32 cellular contexts compared by ENCODE assay signal in genomic region chr19:15825753-15826152, GRCh38. TPM values are rescaled to one million over a fixed set of nuclear protein-coding genes. Genes with fewer than 3 reads are reported as not detected.
"Had no signal": no experiment of that assay in that cellular context is flagged by ENCODE, and none has a peak within 500 bp of the region (broad histone marks: within the 10 kb centered on the region; RNA-seq: fewer than 3 reads in every experiment).

No MANE protein-coding gene starts in this region.

- H3K36me3 Mint-ChIP-seq: stimulated activated effector memory CD8-positive, alpha-beta T cell treated with anti-CD3 and anti-CD28 coated beads, Interleukin-12 subunit alpha, Interleukin-12 subunit beta, amount 100 ng/mL, for 72 hours; stimulated activated memory B cell treated with anti-CD40 and anti-IgM and Interleukin-4, amounts not matched to agents 10 μg/mL and 1 μg/mL and 100 μg/mL, for 72 hours; stimulated activated naive B cell treated with anti-CD40 and anti-IgM and Interleukin-4, amounts not matched to agents 10 μg/mL and 1 μg/mL and 100 μg/mL, for 72 hours; type B pancreatic cell had no signal

- H3K4me1 ChIP-seq: suprapubic skin, testis, thyroid gland, tibial artery, tibial nerve, upper lobe of left lung, upper lobe of right lung, uterus, vagina had no signal

- H3K4me3 ChIP-seq: stomach, suprapubic skin, testis, thoracic aorta, thyroid gland, tibial artery, tibial nerve, transverse colon, upper lobe of left lung, upper lobe of right lung, uterus, vagina had no signal

- H3K4me1 Mint-ChIP-seq: stimulated activated effector memory CD8-positive, alpha-beta T cell treated with anti-CD3 and anti-CD28 coated beads, Interleukin-12 subunit alpha, Interleukin-12 subunit beta, amount 100 ng/mL, for 72 hours; stimulated activated memory B cell treated with anti-CD40 and anti-IgM and Interleukin-4, amounts not matched to agents 10 μg/mL and 1 μg/mL and 100 μg/mL, for 72 hours; stimulated activated naive CD8-positive, alpha-beta T cell treated with anti-CD3 and anti-CD28 coated beads, Interleukin-15, amount 100 ng/mL, for 72 hours had no signal

- H3K9me3 Mint-ChIP-seq: stimulated activated effector memory CD8-positive, alpha-beta T cell treated with anti-CD3 and anti-CD28 coated beads, Interleukin-12 subunit alpha, Interleukin-12 subunit beta, amount 100 ng/mL, for 72 hours; stimulated activated memory B cell treated with anti-CD40 and anti-IgM and Interleukin-4, amounts not matched to agents 10 μg/mL and 1 μg/mL and 100 μg/mL, for 72 hours; stimulated activated naive B cell treated with anti-CD40 and anti-IgM and Interleukin-4, amounts not matched to agents 10 μg/mL and 1 μg/mL and 100 μg/mL, for 72 hours; stimulated activated naive CD8-positive, alpha-beta T cell treated with anti-CD3 and anti-CD28 coated beads, Interleukin-15, amount 100 ng/mL, for 72 hours; stimulated activated naive CD8-positive, alpha-beta T cell treated with anti-CD3 and anti-CD28 coated beads, Interleukin-15, Interleukin-2, amounts not matched to agents 100 ng/mL and 50 ng/mL, for 24 hours had no signal

- H3K9me3 ChIP-seq: stomach, suprapubic skin, testis, thoracic aorta, thyroid gland, tibial artery, tibial nerve, transverse colon, upper lobe of left lung, upper lobe of right lung, uterus, vagina had no signal

- H3K27me3 Mint-ChIP-seq: stimulated activated naive CD8-positive, alpha-beta T cell treated with anti-CD3 and anti-CD28 coated beads, Interleukin-15, amount 100 ng/mL, for 72 hours; stimulated activated naive CD8-positive, alpha-beta T cell treated with anti-CD3 and anti-CD28 coated beads, Interleukin-15, Interleukin-2, amounts not matched to agents 100 ng/mL and 50 ng/mL, for 24 hours; type B pancreatic cell had no signal

- H3K27me3 ChIP-seq: suprapubic skin, testis, thyroid gland, transverse colon, upper lobe of left lung, upper lobe of right lung, uterus, vagina had no signal

- FAIRE-seq: urothelium cell line had no signal

- H3K27ac ChIP-seq: stomach, suprapubic skin, testis, thoracic aorta, thyroid gland, tibial artery, tibial nerve, transverse colon, upper lobe of left lung, upper lobe of right lung, uterus, vagina had no signal

- ATAC-seq: stimulated activated effector memory CD8-positive, alpha-beta T cell treated with anti-CD3 and anti-CD28 coated beads, Interleukin-12 subunit alpha, Interleukin-12 subunit beta, amount 100 ng/mL, for 72 hours; stimulated activated memory B cell treated with anti-CD40 and anti-IgM and Interleukin-4, amounts not matched to agents 10 μg/mL and 1 μg/mL and 100 μg/mL, for 72 hours; stimulated activated naive B cell treated with anti-CD40 and anti-IgM and Interleukin-4, amounts not matched to agents 10 μg/mL and 1 μg/mL and 100 μg/mL, for 72 hours; stimulated activated naive CD8-positive, alpha-beta T cell treated with anti-CD3 and anti-CD28 coated beads, Interleukin-15, amount 100 ng/mL, for 72 hours; stimulated activated naive CD8-positive, alpha-beta T cell treated with anti-CD3 and anti-CD28 coated beads, Interleukin-15, Interleukin-2, amounts not matched to agents 100 U/mL and 50 U/mL, for 24 hours; upper lobe of right lung had no signal

- H3K27ac Mint-ChIP-seq: stimulated activated effector memory CD8-positive, alpha-beta T cell treated with anti-CD3 and anti-CD28 coated beads, Interleukin-12 subunit alpha, Interleukin-12 subunit beta, amount 100 ng/mL, for 72 hours; stimulated activated memory B cell treated with anti-CD40 and anti-IgM and Interleukin-4, amounts not matched to agents 10 μg/mL and 1 μg/mL and 100 μg/mL, for 72 hours; stimulated activated naive B cell treated with anti-CD40 and anti-IgM and Interleukin-4, amounts not matched to agents 10 μg/mL and 1 μg/mL and 100 μg/mL, for 72 hours; stimulated activated naive CD8-positive, alpha-beta T cell treated with anti-CD3 and anti-CD28 coated beads, Interleukin-15, amount 100 ng/mL, for 72 hours; stimulated activated naive CD8-positive, alpha-beta T cell treated with anti-CD3 and anti-CD28 coated beads, Interleukin-15, Interleukin-2, amounts not matched to agents 100 ng/mL and 50 ng/mL, for 24 hours; type B pancreatic cell had no signal

- H3K4me3 Mint-ChIP-seq: stimulated activated effector memory CD8-positive, alpha-beta T cell treated with anti-CD3 and anti-CD28 coated beads, Interleukin-12 subunit alpha, Interleukin-12 subunit beta, amount 100 ng/mL, for 72 hours; stimulated activated memory B cell treated with anti-CD40 and anti-IgM and Interleukin-4, amounts not matched to agents 10 μg/mL and 1 μg/mL and 100 μg/mL, for 72 hours; stimulated activated naive B cell treated with anti-CD40 and anti-IgM and Interleukin-4, amounts not matched to agents 10 μg/mL and 1 μg/mL and 100 μg/mL, for 72 hours; stimulated activated naive CD8-positive, alpha-beta T cell treated with anti-CD3 and anti-CD28 coated beads, Interleukin-15, amount 100 ng/mL, for 72 hours; stimulated activated naive CD8-positive, alpha-beta T cell treated with anti-CD3 and anti-CD28 coated beads, Interleukin-15, Interleukin-2, amounts not matched to agents 100 ng/mL and 50 ng/mL, for 24 hours; type B pancreatic cell had no signal

- DNase-seq: stimulated activated CD4-positive, alpha-beta T cell treated with anti-CD3 and anti-CD28 coated beads, Interleukin-2, amount 100 ng/mL, for 48 hours; stimulated activated CD4-positive, alpha-beta T cell treated with anti-CD3 and anti-CD28 coated beads, Interleukin-4, amount 100 ng/mL, for 1 hour; stimulated activated CD4-positive, alpha-beta T cell treated with anti-CD3 and anti-CD28 coated beads, Interleukin-4, amount 100 ng/mL, for 24 hours; stimulated activated CD4-positive, alpha-beta T cell treated with anti-CD3 and anti-CD28 coated beads, Interleukin-4, amount 100 ng/mL, for 4 hours; stimulated activated CD8-positive, alpha-beta memory T cell treated with anti-CD3 and anti-CD28 coated beads, Interleukin-4, amount 100 ng/mL, for 48 hours; stimulated activated naive B cell treated with anti-CD40 and anti-IgM and Interleukin-4, amounts not matched to agents 10 μg/mL and 1 μg/mL and 100 μg/mL, for 72 hours; stimulated activated naive CD4-positive, alpha-beta T cell; stimulated activated naive CD4-positive, alpha-beta T cell treated with Interleukin-2 at 50 U/mL for 16 hours; stimulated activated naive CD8-positive, alpha-beta T cell treated with anti-CD3 and anti-CD28 coated beads, Interleukin-15, amount 100 ng/mL, for 72 hours; stimulated activated naive CD8-positive, alpha-beta T cell treated with anti-CD3 and anti-CD28 coated beads, Interleukin-15, Interleukin-2, amounts not matched to agents 100 U/mL and 50 U/mL, for 24 hours; stomach; substantia nigra; testis; thyroid gland; tibial artery; transverse colon; upper lobe of left lung; upper lobe of right lung; uterus had no signal

- H3K36me3 ChIP-seq: stomach, suprapubic skin, thoracic aorta, thyroid gland, tibial artery, tibial nerve, transverse colon, upper lobe of left lung, upper lobe of right lung, uterus, vagina had no signal

RNA-seq across cellular contexts. Expression of gene OR10H1, which starts 10.3 kb away (rescaled TPM):
- total RNA-seq: stomach, subcutaneous adipose tissue, suprapubic skin, temporal lobe, thoracic aorta, thyroid gland, tibial nerve, transverse colon, upper lobe of left lung, upper lobe of right lung, uterus, vagina had no signal
- polyA plus RNA-seq: stomach, urinary bladder had no signal

RNA-seq across cellular contexts. Expression of gene OR10H5, which starts 38.3 kb away (rescaled TPM):
- total RNA-seq: stomach, subcutaneous adipose tissue, suprapubic skin, temporal lobe, thoracic aorta, thyroid gland, tibial nerve, transverse colon, upper lobe of left lung, upper lobe of right lung, ureter, urinary bladder, uterus, vagina had no signal
- polyA plus RNA-seq: stomach had no signal
